Comparison of ENCODE assay signal across 11 cellular contexts in genomic region chr1:3352084-3352951, GRCh38.
DNase-seq lines count a peak whose midpoint lies in the region; ATAC-seq and TF ChIP-seq lines count a peak whose summit lies in the region.
"Had no signal": no experiment of that assay in that cellular context is flagged by ENCODE, and none has a peak within 500 bp of the region (broad histone marks: within the 10 kb centered on the region; RNA-seq: fewer than 3 reads in every experiment).

No MANE protein-coding gene starts in this region.

- ATAC-seq in psoas muscle = peak in 2 of 4 donors; percentile 37 to 51
- ATAC-seq in activated naive CD4-positive, alpha-beta T cell treated with anti-CD3 and anti-CD28 coated beads, Interleukin-2, amount 50 U/mL, for 72 hours = no peak
- ATAC-seq in GM21825 (IDR thresholded peaks at IDR 0.05; ENCODE audit: unreplicated experiment) = no peak
- ATAC-seq in HG02981 (IDR thresholded peaks at IDR 0.05; ENCODE audit: unreplicated experiment) = no peak
- no peak for ATAC-seq in GM21367 (IDR thresholded peaks at IDR 0.05; ENCODE audit: unreplicated experiment)

- no peaks in the 10 kb centered on the region for H3K9me3 Mint-ChIP-seq in activated naive CD4-positive, alpha-beta T cell treated with anti-CD3 and anti-CD28 coated beads, Interleukin-2, amount 50 U/mL, for 72 hours
- H3K9me3 Mint-ChIP-seq: IgD-negative memory B cell had no signal

- peaks cover 83% of the 10 kb centered on the region for H3K4me1 ChIP-seq in left ventricle myocardium inferior
- peaks cover 4% of the 10 kb centered on the region for H3K4me1 ChIP-seq in psoas muscle

- DNase-seq in DMS153 (lab: John Stamatoyannopoulos, UW) = peak; percentile 68
- peak; percentile 71 for DNase-seq in SW480 (ENCODE audit: low spot score)
- DNase-seq in left ventricle myocardium inferior = no peak
- DNase-seq in psoas muscle = peak in 1 of 2 donors; percentile 37
- DNase-seq in activated naive CD4-positive, alpha-beta T cell treated with anti-CD3 and anti-CD28 coated beads, Interleukin-2, amount 50 U/mL, for 72 hours (ENCODE audit: low spot score in 2 of 2) = no peak
- DNase-seq: activated gamma-delta T cell treated with Interleukin-2 at 50 U/mL for 16 hours, Calu3 had no signal

- TF ChIP-seq CTCF in left ventricle myocardium inferior (IDR thresholded peaks at IDR 0.05; ENCODE audit: borderline replicate concordance) = no peak
- TF ChIP-seq CTCF in psoas muscle (IDR thresholded peaks at IDR 0.05) = no peak

- no peaks in the 10 kb centered on the region for H3K36me3 ChIP-seq in left ventricle myocardium inferior
- H3K36me3 ChIP-seq in psoas muscle (ENCODE audit: insufficient read depth in 1 of 2, low read depth in 1 of 2) = no peaks in the 10 kb centered on the region

- H3K27ac Mint-ChIP-seq in activated naive CD4-positive, alpha-beta T cell treated with anti-CD3 and anti-CD28 coated beads, Interleukin-2, amount 50 U/mL, for 72 hours = no peak overlapping the region
- H3K27ac Mint-ChIP-seq: IgD-negative memory B cell had no signal

- H3K4me3 ChIP-seq in left ventricle myocardium inferior (peak overlapping the region; percentile 14), psoas muscle (no peak overlapping the region)

- H3K27ac ChIP-seq in left ventricle myocardium inferior (replicated peaks) (peak overlapping the region; percentile 96), psoas muscle (peak overlapping the region; percentile 55)

- intact Hi-C loops in left ventricle myocardium inferior (cut with micrococcal nuclease) = no loop called here
- intact Hi-C loops in psoas muscle (cut with DNase I) = no loop called here

- H3K27me3 ChIP-seq in left ventricle myocardium inferior (ENCODE audit: low read depth) (peaks cover 87% of the 10 kb centered on the region), psoas muscle (ENCODE audit: insufficient read depth in 3 of 3, low read length in 2 of 3) (peaks cover 0 to 45% (median 4%) of the 10 kb centered on the region in 3 donors)

- H3K9me3 ChIP-seq in left ventricle myocardium inferior (replicated peaks) (no peaks in the 10 kb centered on the region), psoas muscle (no peaks in the 10 kb centered on the region)

- H3K36me3 Mint-ChIP-seq in activated naive CD4-positive, alpha-beta T cell treated with anti-CD3 and anti-CD28 coated beads, Interleukin-2, amount 50 U/mL, for 72 hours = no peaks in the 10 kb centered on the region
- H3K36me3 Mint-ChIP-seq: IgD-negative memory B cell had no signal

- WGBS in psoas muscle, 3 donors = 32 to 48% (median 37%) methylated on average over 30 to 36 of the region's 36 CpGs

Comparison
In these comparisons a context has a peak if more than half of its experiments do, and no peak if none do; other contexts are left out.
1. DNase-seq: peak in DMS153 (single experiment) and SW480 (single experiment); none in left ventricle myocardium inferior (single experiment) and activated naive CD4-positive, alpha-beta T cell treated with anti-CD3 and anti-CD28 coated beads, Interleukin-2, amount 50 U/mL, for 72 hours (0 of 2).